Comparison of ENCODE assay signal across 16 cellular contexts in the genomic region with DNA sequence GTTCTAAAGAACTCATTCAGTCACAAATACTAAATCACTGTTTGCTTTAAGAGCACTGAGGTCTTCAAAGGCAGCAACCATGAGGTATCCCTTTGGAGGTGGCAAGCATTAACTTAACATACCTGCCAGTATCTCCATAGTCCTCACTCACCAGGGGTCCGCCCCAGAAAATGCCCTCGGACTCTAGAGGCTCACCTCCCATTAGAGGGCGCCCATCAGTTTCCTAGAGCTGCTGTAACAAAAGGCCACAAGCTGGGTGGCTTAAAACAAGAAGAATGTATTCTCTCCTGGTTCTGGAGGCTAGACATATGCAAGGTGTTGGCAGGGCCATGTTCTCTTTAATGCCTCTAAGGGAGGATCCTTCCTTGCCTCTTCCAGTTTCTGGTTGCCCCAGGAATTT.
"Had no signal": no experiment of that assay in that cellular context is flagged by ENCODE, and none has a peak within 500 bp of the region (broad histone marks: within the 10 kb centered on the region; RNA-seq: fewer than 3 reads in every experiment).

No MANE protein-coding gene starts in this region.

- H3K27ac ChIP-seq: colonic mucosa, neutrophil, thoracic aorta, upper lobe of right lung, VCaP had no signal

- H3K27me3 Mint-ChIP-seq: activated CD4-positive, alpha-beta memory T cell treated with anti-CD3 and anti-CD28 coated beads, Interleukin-2, amount 10 ng/mL, durations not matched to agents 7 days and 5 days; activated naive CD8-positive, alpha-beta T cell; activated T-cell treated with anti-CD3 and anti-CD28 coated beads, Interleukin-2, amount 50 U/mL, for 24 hours; naive thymus-derived CD8-positive, alpha-beta T cell had no signal

- H3K4me3 Mint-ChIP-seq: activated CD4-positive, alpha-beta memory T cell treated with anti-CD3 and anti-CD28 coated beads, Interleukin-2, amount 10 ng/mL, durations not matched to agents 7 days and 5 days; activated naive CD8-positive, alpha-beta T cell; activated T-cell treated with anti-CD3 and anti-CD28 coated beads, Interleukin-2, amount 50 U/mL, for 24 hours; brain; naive thymus-derived CD8-positive, alpha-beta T cell had no signal

- H3K9me3 ChIP-seq: colonic mucosa, neutrophil, thoracic aorta, upper lobe of right lung had no signal

- H3K4me1 ChIP-seq: colonic mucosa, upper lobe of right lung had no signal

- ATAC-seq: naive thymus-derived CD8-positive, alpha-beta T cell; upper lobe of right lung had no signal

- H3K36me3 Mint-ChIP-seq: activated naive CD8-positive, alpha-beta T cell; brain; naive thymus-derived CD8-positive, alpha-beta T cell had no signal

- H3K4me3 ChIP-seq: colonic mucosa, thoracic aorta, upper lobe of right lung had no signal

- H3K9me3 Mint-ChIP-seq: activated CD4-positive, alpha-beta memory T cell treated with anti-CD3 and anti-CD28 coated beads, Interleukin-2, amount 10 ng/mL, durations not matched to agents 7 days and 5 days; activated T-cell treated with anti-CD3 and anti-CD28 coated beads, Interleukin-2, amount 50 U/mL, for 24 hours had no signal

- H3K4me1 Mint-ChIP-seq: activated CD4-positive, alpha-beta memory T cell treated with anti-CD3 and anti-CD28 coated beads, Interleukin-2, amount 10 ng/mL, durations not matched to agents 7 days and 5 days; brain had no signal

- DNase-seq: activated CD4-positive, alpha-beta memory T cell treated with anti-CD3 and anti-CD28 coated beads, Interleukin-2, amount 10 ng/mL, durations not matched to agents 7 days and 5 days; activated effector memory CD4-positive, alpha-beta T cell treated with Interleukin-2 at 50 U/mL for 16 hours; activated T-cell treated with anti-CD3 and anti-CD28 coated beads, Interleukin-2, amount 50 U/mL, for 24 hours; central memory CD4-positive, alpha-beta T cell; colonic mucosa; foreskin melanocyte; mesenchymal stem cell; naive thymus-derived CD8-positive, alpha-beta T cell; stimulated activated CD4-positive, alpha-beta T cell treated with anti-CD3 and anti-CD28 coated beads, Interleukin-12 subunit alpha, Interleukin-12 subunit beta, amount 100 ng/mL, for 4 hours; stimulated activated CD4-positive, alpha-beta T cell treated with anti-CD3 and anti-CD28 coated beads, Interleukin-2, amount 100 ng/mL, for 24 hours; upper lobe of right lung had no signal

- H3K27ac Mint-ChIP-seq: activated CD4-positive, alpha-beta memory T cell treated with anti-CD3 and anti-CD28 coated beads, Interleukin-2, amount 10 ng/mL, durations not matched to agents 7 days and 5 days; activated naive CD8-positive, alpha-beta T cell; activated T-cell treated with anti-CD3 and anti-CD28 coated beads, Interleukin-2, amount 50 U/mL, for 24 hours; brain; naive thymus-derived CD8-positive, alpha-beta T cell had no signal

- H3K36me3 ChIP-seq: colonic mucosa, neutrophil, thoracic aorta, upper lobe of right lung had no signal

- H3K27me3 ChIP-seq: colonic mucosa, neutrophil, upper lobe of right lung had no signal
